ENCODE assay signal across 12 cellular contexts in the genomic region with DNA sequence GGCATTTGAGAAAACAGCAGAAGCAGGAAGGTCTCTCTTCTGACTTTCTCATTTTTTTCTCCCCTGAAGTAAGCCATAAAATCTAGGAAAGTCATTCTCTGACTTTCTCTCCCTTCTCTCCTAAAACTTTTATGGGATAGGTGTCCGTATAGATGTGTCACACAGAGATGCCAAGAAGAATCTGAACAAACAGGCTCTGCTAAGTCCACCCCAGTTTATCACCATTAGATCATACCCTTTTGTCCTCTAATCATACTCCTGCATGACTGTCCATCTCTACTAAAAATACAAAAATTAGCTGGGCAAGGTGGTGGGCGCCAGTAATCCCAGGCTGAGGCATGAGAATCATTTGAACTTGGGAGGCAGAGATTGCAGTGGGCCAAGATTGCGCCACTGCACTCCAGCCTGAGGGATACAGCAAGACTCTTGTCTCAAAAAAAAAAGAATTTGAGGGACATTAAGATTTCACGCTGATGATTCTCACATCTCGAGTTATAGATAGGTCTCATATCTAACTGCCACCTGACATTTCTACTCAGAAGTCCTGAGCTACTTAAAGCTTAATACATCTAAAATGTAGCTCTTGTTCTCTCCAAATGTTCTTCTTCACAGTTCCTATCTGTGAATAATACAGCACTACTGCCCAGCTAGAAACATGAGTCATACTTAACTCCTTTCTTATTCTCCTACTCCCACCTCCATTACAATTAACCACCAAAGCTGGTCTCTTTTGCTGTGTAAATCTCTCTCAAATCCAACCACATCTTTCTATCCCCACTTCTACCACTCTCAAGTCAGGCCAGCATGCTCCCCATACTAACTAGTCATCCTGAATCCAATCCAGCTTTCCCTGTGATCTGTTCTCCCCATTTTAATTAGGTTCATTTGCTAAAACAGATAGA. TPM values are rescaled to one million over a fixed set of nuclear protein-coding genes. Genes with fewer than 3 reads are reported as not detected.
DNase-seq lines count a peak whose midpoint lies in the region; ATAC-seq and TF ChIP-seq lines count a peak whose summit lies in the region.
"Had no signal": no experiment of that assay in that cellular context is flagged by ENCODE, and none has a peak within 500 bp of the region (broad histone marks: within the 10 kb centered on the region; RNA-seq: fewer than 3 reads in every experiment).

No MANE protein-coding gene starts in this region.

- no peak overlapping the region for H3K4me3 ChIP-seq in cardiac muscle cell
- H3K4me3 ChIP-seq in left ventricle myocardium inferior, result no peak overlapping the region
- H3K4me3 ChIP-seq in uterus, result no peak overlapping the region
- H3K4me3 ChIP-seq in aorta (ENCODE audit: low read length in 2 of 2), result no peak overlapping the region

- WGBS in aorta, 2 donors, result 90 to 92% methylated on average over 5 of the region's 5 CpGs

- H3K27ac ChIP-seq in cardiac muscle cell (peak overlapping the region; percentile 44), left ventricle myocardium inferior (replicated peaks) (no peak overlapping the region), VCaP (peak overlapping the region; percentile 30), uterus (peak overlapping the region; percentile 17 to 56), aorta (ENCODE audit: low read depth in 1 of 2, low read length in 2 of 2) (no peak overlapping the region)

- H3K4me1 ChIP-seq in cardiac muscle cell (ENCODE audit: low read depth) (no peaks in the 10 kb centered on the region), left ventricle myocardium inferior (peaks cover 25% of the 10 kb centered on the region), uterus (no peaks in the 10 kb centered on the region), aorta (ENCODE audit: control insufficient read depth in 1 of 2, insufficient read depth in 2 of 2, low read length in 2 of 2) (peaks cover 0 to 3% of the 10 kb centered on the region in 2 donors)

- H3K36me3 ChIP-seq in cardiac muscle cell (peaks cover 3% of the 10 kb centered on the region), left ventricle myocardium inferior (peaks cover 3% of the 10 kb centered on the region), uterus (no peaks in the 10 kb centered on the region), aorta (ENCODE audit: control insufficient read depth in 1 of 2, insufficient read depth in 2 of 2, low read length in 1 of 2) (no peaks in the 10 kb centered on the region)

- intact Hi-C loops in left ventricle myocardium inferior (cut with micrococcal nuclease), result no loop called here
- intact Hi-C loops in uterus (cut with DNase I; ENCODE audit: low total_unique reads), result no loop called here
- intact Hi-C loops in aorta (cut with DNase I), result no loop called here

- H3K27me3 ChIP-seq in cardiac muscle cell (no peaks in the 10 kb centered on the region), left ventricle myocardium inferior (ENCODE audit: low read depth) (no peaks in the 10 kb centered on the region), uterus (no peaks in the 10 kb centered on the region), aorta (ENCODE audit: control insufficient read depth in 1 of 2, insufficient read depth in 2 of 2, low read length in 1 of 2) (no peaks in the 10 kb centered on the region)

- peak in 1 of 2 donors; percentile 74 for DNase-seq in cardiac muscle cell (ENCODE audit: low read depth in 1 of 2, low spot score in 1 of 2)
- no peak for DNase-seq in left ventricle myocardium inferior
- peak; percentile 42 for DNase-seq in iPS DF 19.7 (ENCODE audit: low read depth, low spot score)
- DNase-seq in uterus, result no peak
- no peak for DNase-seq in cerebellar nuclear complex (lab: John Stamatoyannopoulos, UW)
- DNase-seq in aorta, result no peak
- DNase-seq: activated CD8-positive, alpha-beta memory T cell treated with anti-CD3 and anti-CD28 coated beads, Interleukin-2, amount 50 U/mL, for 4 hours; H7; kidney; NCI-H446 had no signal

- no peak for ATAC-seq in GM21360 (IDR thresholded peaks at IDR 0.05; ENCODE audit: unreplicated experiment)
- ATAC-seq in aorta (ENCODE audit: low FRiP score), result no peak

- TF ChIP-seq CTCF in cardiac muscle cell (IDR thresholded peaks at IDR 0.05; ENCODE audit: low read depth, low read length), result no peak
- TF ChIP-seq CTCF in left ventricle myocardium inferior (IDR thresholded peaks at IDR 0.05; ENCODE audit: borderline replicate concordance), result no peak
- no peak for TF ChIP-seq CTCF in VCaP (conservative IDR thresholded peaks at IDR 0.05)
- TF ChIP-seq CTCF in uterus (IDR thresholded peaks at IDR 0.05), result no peak

- H3K9me3 ChIP-seq in cardiac muscle cell (ENCODE audit: low read depth), result no peaks in the 10 kb centered on the region
- no peaks in the 10 kb centered on the region for H3K9me3 ChIP-seq in left ventricle myocardium inferior (replicated peaks)
- no peaks in the 10 kb centered on the region for H3K9me3 ChIP-seq in uterus
- no peaks in the 10 kb centered on the region for H3K9me3 ChIP-seq in aorta (ENCODE audit: control insufficient read depth, low read length)

- TF ChIP-seq POLR2A in uterus (IDR thresholded peaks at IDR 0.05), result no peak

RNA-seq across cellular contexts. Expression of gene ZNF644, which starts 47.7 kb away (rescaled TPM):
- 37.3 and 43.6 TPM in 2 replicates for total RNA-seq in cardiac muscle cell
- polyA plus RNA-seq in cardiac muscle cell, result 37.9 and 55.7 TPM in 2 replicates
- total RNA-seq in left ventricle myocardium inferior, result 23.3 TPM
- 100 to 1,000 TPM in 2 of 4 donors, 10 to 100 TPM in 2; 51.7 to 167 (median 93.3) TPM for total RNA-seq in uterus
- 10 to 100 TPM; 63.2 to 82.3 TPM for total RNA-seq in aorta
- 10 to 100 TPM; 12.0 to 16.7 TPM for polyA plus RNA-seq in aorta

Comparison
In these comparisons a context has a peak if more than half of its experiments do, and no peak if none do; other contexts are left out.
1. H3K27ac ChIP-seq: peak in cardiac muscle cell (single experiment), VCaP (single experiment) and uterus (2 of 2); none in left ventricle myocardium inferior (single experiment) and aorta (0 of 2).